8 cellular contexts compared by ENCODE assay signal in the genomic region with DNA sequence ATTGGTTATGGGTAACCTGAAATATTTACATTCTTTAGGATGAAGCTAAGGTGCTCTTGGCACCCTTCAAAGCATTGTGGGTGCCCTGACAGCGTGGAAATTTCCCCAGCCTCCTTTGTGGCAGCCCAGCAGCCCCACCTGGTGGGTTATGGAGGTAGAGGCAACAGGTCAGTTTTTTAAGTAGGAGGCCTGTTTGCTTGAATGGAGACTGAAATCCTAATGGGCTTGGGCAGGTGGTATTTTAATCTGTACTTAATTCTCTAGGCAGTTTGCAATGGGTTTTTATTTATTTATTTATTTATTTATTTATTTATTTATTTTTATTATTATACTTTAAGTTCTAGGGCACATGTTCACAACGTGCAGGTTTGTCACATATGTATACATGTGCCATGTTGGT.
A peak's percentile ranks its signal among the peaks of the same experiment; 100 is the strongest.
DNase-seq lines count a peak whose midpoint lies in the region; ATAC-seq, FAIRE-seq and TF ChIP-seq lines count a peak whose summit lies in the region.

No MANE protein-coding gene starts in this region.

- no peaks in the 10 kb centered on the region for H3K9me3 ChIP-seq in BE2C

- H3K27me3 ChIP-seq in BE2C = no peaks in the 10 kb centered on the region
- H3K27me3 ChIP-seq in bronchial epithelial cell (ENCODE audit: control insufficient read depth, insufficient read depth, low read length) = no peaks in the 10 kb centered on the region

- peak; percentile 68 for ATAC-seq in GM19043 (IDR thresholded peaks at IDR 0.05; ENCODE audit: low read depth, unreplicated experiment)
- peak; percentile 50 for ATAC-seq in memory B cell (ENCODE audit: low read depth)
- ATAC-seq in stimulated activated naive CD8-positive, alpha-beta T cell treated with anti-CD3 and anti-CD28 coated beads, Interleukin-15, amount 100 ng/mL, for 72 hours = peak; percentile 83

- H3K4me3 Mint-ChIP-seq in memory B cell = no peak overlapping the region
- no peak overlapping the region for H3K4me3 Mint-ChIP-seq in stimulated activated naive CD8-positive, alpha-beta T cell treated with anti-CD3 and anti-CD28 coated beads, Interleukin-15, amount 100 ng/mL, for 72 hours

- H3K27me3 Mint-ChIP-seq in memory B cell = peaks cover 8% of the 10 kb centered on the region
- H3K27me3 Mint-ChIP-seq in stimulated activated naive CD8-positive, alpha-beta T cell treated with anti-CD3 and anti-CD28 coated beads, Interleukin-15, amount 100 ng/mL, for 72 hours = no peaks in the 10 kb centered on the region

- TF ChIP-seq CTCF in BE2C (IDR thresholded peaks at IDR 0.05; ENCODE audit: low read depth, low read length) (peak; percentile 67), WI38 (IDR thresholded peaks at IDR 0.05; ENCODE audit: low read depth, low read length) (peak; percentile 57), bronchial epithelial cell (IDR thresholded peaks at IDR 0.05; ENCODE audit: insufficient read depth, low read length, severe bottlenecking) (peak; percentile 76)

- H3K36me3 ChIP-seq in BE2C = no peaks in the 10 kb centered on the region
- no peaks in the 10 kb centered on the region for H3K36me3 ChIP-seq in bronchial epithelial cell (ENCODE audit: control insufficient read depth, insufficient read depth, low read length)

- no peaks in the 10 kb centered on the region for H3K36me3 Mint-ChIP-seq in memory B cell

- H3K4me3 ChIP-seq in BE2C (ENCODE audit: low read depth, low read length) = no peak overlapping the region
- H3K4me3 ChIP-seq in WI38 (ENCODE audit: low read depth, low read length) = no peak overlapping the region
- H3K4me3 ChIP-seq in bronchial epithelial cell (ENCODE audit: low read depth, low read length) = no peak overlapping the region

- no peak for FAIRE-seq in bronchial epithelial cell (lab: Jason Lieb, UNC)

- no peaks in the 10 kb centered on the region for H3K4me1 ChIP-seq in BE2C

- peaks cover 5% of the 10 kb centered on the region for H3K9me3 Mint-ChIP-seq in memory B cell
- H3K9me3 Mint-ChIP-seq in stimulated activated naive CD8-positive, alpha-beta T cell treated with anti-CD3 and anti-CD28 coated beads, Interleukin-15, amount 100 ng/mL, for 72 hours = no peaks in the 10 kb centered on the region

- H3K27ac Mint-ChIP-seq in memory B cell = no peak overlapping the region
- no peak overlapping the region for H3K27ac Mint-ChIP-seq in stimulated activated naive CD8-positive, alpha-beta T cell treated with anti-CD3 and anti-CD28 coated beads, Interleukin-15, amount 100 ng/mL, for 72 hours

- no peaks in the 10 kb centered on the region for H3K4me1 Mint-ChIP-seq in memory B cell
- H3K4me1 Mint-ChIP-seq in stimulated activated naive CD8-positive, alpha-beta T cell treated with anti-CD3 and anti-CD28 coated beads, Interleukin-15, amount 100 ng/mL, for 72 hours = no peaks in the 10 kb centered on the region

- peak; percentile 48 for DNase-seq in BE2C
- DNase-seq in LHCN-M2 (ENCODE audit: low read depth) = peak; percentile 19
- DNase-seq in bronchial epithelial cell (ENCODE audit: low read depth) = peak; percentile 43
- no peak for DNase-seq in memory B cell (ENCODE audit: low spot score in 2 of 2)
- DNase-seq in stimulated activated naive CD8-positive, alpha-beta T cell treated with anti-CD3 and anti-CD28 coated beads, Interleukin-15, amount 100 ng/mL, for 72 hours = peak; percentile 46 to 62
- DNase-seq in OCI-M2 (lab: John Stamatoyannopoulos, UW; ENCODE audit: unreplicated experiment) = no peak

Comparison
In these comparisons a context has a peak if more than half of its experiments do, and no peak if none do; other contexts are left out.
1. DNase-seq: peak in BE2C (single experiment), LHCN-M2 (single experiment), bronchial epithelial cell (single experiment) and stimulated activated naive CD8-positive, alpha-beta T cell treated with anti-CD3 and anti-CD28 coated beads, Interleukin-15, amount 100 ng/mL, for 72 hours (2 of 2); none in memory B cell (0 of 2) and OCI-M2 (single experiment).
2. Peak in every context shown above with its lines, with median percentiles within 50 percentile points of each other: CTCF ChIP-seq and ATAC-seq.